In genomic region chr2:118249531-118249930, GRCh38 we compare ENCODE assay signal across 1 cellular context.
TF ChIP-seq lines count a peak whose summit lies in the region.

No MANE protein-coding gene starts in this region.

TF ChIP-seq in GM12878, 131 proteins besides CTCF, POLR2A, EP300 and RAD21 (continued from another document and continues in another):
- no peak for TF ChIP-seq BCLAF1 (IDR thresholded peaks at IDR 0.05)
- no peak for TF ChIP-seq KDM1A (IDR thresholded peaks at IDR 0.05; ENCODE audit: borderline replicate concordance)
- no peak for TF ChIP-seq E2F8 (IDR thresholded peaks at IDR 0.05; ENCODE audit: low read depth, partially characterized antibody)
- no peak for TF ChIP-seq ZBTB33 (IDR thresholded peaks at IDR 0.05)
- peak; percentile 68 to 83 for TF ChIP-seq IKZF2 (IDR thresholded peaks at IDR 0.05)
- no peak for TF ChIP-seq CBX3 (IDR thresholded peaks at IDR 0.05; ENCODE audit: borderline replicate concordance, low read depth)
- TF ChIP-seq DPF2 (IDR thresholded peaks at IDR 0.05) = peak; percentile 33; the same call in 1 of the 2 replicates
- TF ChIP-seq CREM (IDR thresholded peaks at IDR 0.05; ENCODE audit: low read depth) = 0 out of 2 replicates have a peak, but pooled peaks have one; percentile 12
- TF ChIP-seq ASH2L (IDR thresholded peaks at IDR 0.05; ENCODE audit: borderline replicate concordance, low read depth) = no peak
- no peak for TF ChIP-seq ZBTB40 (IDR thresholded peaks at IDR 0.05; ENCODE audit: borderline replicate concordance)
- TF ChIP-seq POU2F2 (IDR thresholded peaks at IDR 0.05; ENCODE audit: borderline replicate concordance, low read depth, low read length) = no peak; the same call in 2 of the 3 replicates
- no peak for TF ChIP-seq ZNF687 (IDR thresholded peaks at IDR 0.05)
- no peak for TF ChIP-seq GATAD2B (conservative IDR thresholded peaks at IDR 0.05; ENCODE audit: low read depth)
- TF ChIP-seq NRF1 (conservative IDR thresholded peaks at IDR 0.05; ENCODE audit: low read depth, low read length) = no peak
- no peak for TF ChIP-seq PKNOX1 (IDR thresholded peaks at IDR 0.05)
- no peak for TF ChIP-seq SREBF2 (IDR thresholded peaks at IDR 0.05; ENCODE audit: low read length)
- no peak for TF ChIP-seq ZNF274 (IDR thresholded peaks at IDR 0.05; ENCODE audit: insufficient read depth, insufficient read length)
- no peak for TF ChIP-seq PBX3 (IDR thresholded peaks at IDR 0.05; ENCODE audit: insufficient replicate concordance, low read depth, low read length)
- no peak for TF ChIP-seq E2F4 (IDR thresholded peaks at IDR 0.05; ENCODE audit: low read depth, low read length)
- TF ChIP-seq BACH1 (IDR thresholded peaks at IDR 0.05; ENCODE audit: borderline replicate concordance) = no peak
- no peak for TF ChIP-seq RB1 (IDR thresholded peaks at IDR 0.05; ENCODE audit: borderline replicate concordance)
- TF ChIP-seq MTA2 (IDR thresholded peaks at IDR 0.05; ENCODE audit: low read depth) = peak; percentile 37; the same call in 1 of the 2 replicates
- TF ChIP-seq CHD1 (IDR thresholded peaks at IDR 0.05; ENCODE audit: low read depth, low read length) = no peak
- no peak for TF ChIP-seq ELK1 (IDR thresholded peaks at IDR 0.05; ENCODE audit: low read depth, low read length)
- TF ChIP-seq LARP7 (IDR thresholded peaks at IDR 0.05) = no peak
- TF ChIP-seq PAX8 (IDR thresholded peaks at IDR 0.05) = no peak
- no peak for TF ChIP-seq ATF3 (IDR thresholded peaks at IDR 0.05; ENCODE audit: borderline replicate concordance, extremely low read depth, low read depth, low read length)
- no peak for TF ChIP-seq RCOR1 (conservative IDR thresholded peaks at IDR 0.05; ENCODE audit: low read depth, low read length)
- no peak; the same call in 1 of the 2 replicates for TF ChIP-seq GABPA (IDR thresholded peaks at IDR 0.05; ENCODE audit: low read depth)
- TF ChIP-seq SPI1 (IDR thresholded peaks at IDR 0.05; ENCODE audit: borderline replicate concordance, insufficient read depth, low read depth, low read length) = 0 out of 2 replicates have a peak, but pooled peaks have one; percentile 1
- no peak for TF ChIP-seq MYB (IDR thresholded peaks at IDR 0.05; ENCODE audit: borderline replicate concordance, low read depth, low read length)
- no peak for TF ChIP-seq USF2 (IDR thresholded peaks at IDR 0.05; ENCODE audit: borderline replicate concordance, low read depth, low read length)
- TF ChIP-seq BCL11A (IDR thresholded peaks at IDR 0.05; ENCODE audit: low read depth, low read length) = no peak; the same call in 1 of the 2 replicates
- no peak for TF ChIP-seq YY1 (IDR thresholded peaks at IDR 0.05; ENCODE audit: low read depth, low read length)
- no peak for TF ChIP-seq HDAC2 (IDR thresholded peaks at IDR 0.05)
